ENCODE assay signal across 15 cellular contexts in genomic region chr14:104389326-104390220, GRCh38.
DNase-seq lines count a peak whose midpoint lies in the region; ATAC-seq, FAIRE-seq and TF ChIP-seq lines count a peak whose summit lies in the region.
"Had no signal": no experiment of that assay in that cellular context is flagged by ENCODE, and none has a peak within 500 bp of the region (broad histone marks: within the 10 kb centered on the region; RNA-seq: fewer than 3 reads in every experiment).

No MANE protein-coding gene starts in this region.

- peaks cover 23% of the 10 kb centered on the region for H3K4me1 Mint-ChIP-seq in activated CD4-positive, alpha-beta T cell treated with anti-CD3 and anti-CD28 coated beads, Interleukin-2, amount 10 ng/mL, durations not matched to agents 24 days and 14 days
- H3K4me1 Mint-ChIP-seq in T-cell (peaks cover 53 to 67% (median 54%) of the 10 kb centered on the region in 3 donors), progenitor cell of endocrine pancreas (ENCODE audit: low read depth) (no peaks in the 10 kb centered on the region)
- H3K4me1 Mint-ChIP-seq in activated naive CD8-positive, alpha-beta T cell treated with anti-CD3 and anti-CD28 coated beads, Interleukin-2, amount 10 ng/mL, durations not matched to agents 7 days and 5 days, result peaks cover 31% of the 10 kb centered on the region

- H3K27me3 Mint-ChIP-seq in activated CD4-positive, alpha-beta T cell treated with anti-CD3 and anti-CD28 coated beads, Interleukin-2, amount 10 ng/mL, durations not matched to agents 24 days and 14 days, result no peaks in the 10 kb centered on the region
- no peaks in the 10 kb centered on the region for H3K27me3 Mint-ChIP-seq in T-cell
- peaks cover 1% of the 10 kb centered on the region for H3K27me3 Mint-ChIP-seq in activated naive CD8-positive, alpha-beta T cell treated with anti-CD3 and anti-CD28 coated beads, Interleukin-2, amount 10 ng/mL, durations not matched to agents 7 days and 5 days
- H3K27me3 Mint-ChIP-seq in progenitor cell of endocrine pancreas, result peaks cover 26% of the 10 kb centered on the region

- CTCF ChIA-PET in T-cell (lab: Charles Lee), result no interaction called here

- no peaks in the 10 kb centered on the region for H3K9me3 Mint-ChIP-seq in activated CD4-positive, alpha-beta T cell treated with anti-CD3 and anti-CD28 coated beads, Interleukin-2, amount 10 ng/mL, durations not matched to agents 24 days and 14 days
- no peaks in the 10 kb centered on the region for H3K9me3 Mint-ChIP-seq in T-cell
- no peaks in the 10 kb centered on the region for H3K9me3 Mint-ChIP-seq in activated naive CD8-positive, alpha-beta T cell treated with anti-CD3 and anti-CD28 coated beads, Interleukin-2, amount 10 ng/mL, durations not matched to agents 7 days and 5 days
- H3K9me3 Mint-ChIP-seq in progenitor cell of endocrine pancreas (ENCODE audit: low read depth), result no peaks in the 10 kb centered on the region

- peak overlapping the region; percentile 47 for H3K27ac Mint-ChIP-seq in activated CD4-positive, alpha-beta T cell treated with anti-CD3 and anti-CD28 coated beads, Interleukin-2, amount 10 ng/mL, durations not matched to agents 24 days and 14 days
- H3K27ac Mint-ChIP-seq in T-cell, result peak overlapping the region; percentile 89 to 93
- peak overlapping the region; percentile 75 for H3K27ac Mint-ChIP-seq in activated naive CD8-positive, alpha-beta T cell treated with anti-CD3 and anti-CD28 coated beads, Interleukin-2, amount 10 ng/mL, durations not matched to agents 7 days and 5 days
- no peak overlapping the region for H3K27ac Mint-ChIP-seq in progenitor cell of endocrine pancreas

- no peaks in the 10 kb centered on the region for H3K36me3 Mint-ChIP-seq in activated CD4-positive, alpha-beta T cell treated with anti-CD3 and anti-CD28 coated beads, Interleukin-2, amount 10 ng/mL, durations not matched to agents 24 days and 14 days (ENCODE audit: low read depth)
- H3K36me3 Mint-ChIP-seq in T-cell (no peaks in the 10 kb centered on the region), progenitor cell of endocrine pancreas (ENCODE audit: insufficient read depth) (no peaks in the 10 kb centered on the region)
- no peaks in the 10 kb centered on the region for H3K36me3 Mint-ChIP-seq in activated naive CD8-positive, alpha-beta T cell treated with anti-CD3 and anti-CD28 coated beads, Interleukin-2, amount 10 ng/mL, durations not matched to agents 7 days and 5 days

- FAIRE-seq in frontal cortex (lab: Jason Lieb, UNC), result no peak
- FAIRE-seq: A549, bronchial epithelial cell had no signal

- intact Hi-C loops in activated CD4-positive, alpha-beta T cell treated with anti-CD3 and anti-CD28 coated beads, Interleukin-2, amount 10 ng/mL, durations not matched to agents 24 days and 14 days (cut with micrococcal nuclease), result no loop called here

- H3K4me3 Mint-ChIP-seq in activated CD4-positive, alpha-beta T cell treated with anti-CD3 and anti-CD28 coated beads, Interleukin-2, amount 10 ng/mL, durations not matched to agents 24 days and 14 days, result peak overlapping the region; percentile 15
- peak overlapping the region; percentile 7 to 75 (median 53) for H3K4me3 Mint-ChIP-seq in T-cell
- peak overlapping the region; percentile 34 for H3K4me3 Mint-ChIP-seq in activated naive CD8-positive, alpha-beta T cell treated with anti-CD3 and anti-CD28 coated beads, Interleukin-2, amount 10 ng/mL, durations not matched to agents 7 days and 5 days
- no peak overlapping the region for H3K4me3 Mint-ChIP-seq in progenitor cell of endocrine pancreas (ENCODE audit: low read depth)

- ATAC-seq in T-cell (replicated peaks in 1 of 4) (peak; percentile 27 to 82 (median 34)), HG03432 (IDR thresholded peaks at IDR 0.05; ENCODE audit: unreplicated experiment) (no peak), HG03135 (IDR thresholded peaks at IDR 0.05; ENCODE audit: unreplicated experiment) (no peak)
- peak; percentile 52 for ATAC-seq in activated naive CD8-positive, alpha-beta T cell treated with anti-CD3 and anti-CD28 coated beads, Interleukin-2, amount 10 ng/mL, durations not matched to agents 7 days and 5 days (ENCODE audit: low read depth)
- ATAC-seq: A549, HCT116 had no signal

- peak; percentile 67 for DNase-seq in activated CD4-positive, alpha-beta T cell treated with anti-CD3 and anti-CD28 coated beads, Interleukin-2, amount 10 ng/mL, durations not matched to agents 24 days and 14 days
- DNase-seq in activated CD4-positive, alpha-beta T cell treated with anti-CD3 and anti-CD28 coated beads, Interleukin-2, amount 50 U/mL, for 48 hours, result no peak
- DNase-seq in T-cell, result peak in 33 of 34 experiments; percentile 20 to 79 (median 60)
- peak; percentile 52 for DNase-seq in activated naive CD8-positive, alpha-beta T cell treated with anti-CD3 and anti-CD28 coated beads, Interleukin-2, amount 10 ng/mL, durations not matched to agents 7 days and 5 days
- peak; percentile 8 for DNase-seq in progenitor cell of endocrine pancreas (ENCODE audit: low spot score, unreplicated experiment)
- DNase-seq in frontal cortex (ENCODE audit: low spot score in 2 of 2), result no peak
- DNase-seq: DMS53; NCI-H187 treated with DMSO at 0.1 percent for 48 hours; NK-92 treated with Interleukin-12 subunit alpha and Interleukin-12 subunit beta, amount 100 ng/mL, for 24 hours; trophoblast cell had no signal

- no peak for TF ChIP-seq CTCF in progenitor cell of endocrine pancreas (IDR thresholded peaks at IDR 0.05; ENCODE audit: unreplicated experiment)

- POLR2A ChIA-PET in T-cell (lab: Charles Lee), result no interaction called here
- POLR2A ChIA-PET in activated naive CD8-positive, alpha-beta T cell treated with anti-CD3 and anti-CD28 coated beads, Interleukin-2, amount 10 ng/mL, durations not matched to agents 7 days and 5 days (lab: Charles Lee), result no interaction called here

Comparison
In these comparisons a context has a peak if more than half of its experiments do, and no peak if none do; other contexts are left out.
1. DNase-seq: peak in activated CD4-positive, alpha-beta T cell treated with anti-CD3 and anti-CD28 coated beads, Interleukin-2, amount 10 ng/mL, durations not matched to agents 24 days and 14 days (single experiment), T-cell (33 of 34), activated naive CD8-positive, alpha-beta T cell treated with anti-CD3 and anti-CD28 coated beads, Interleukin-2, amount 10 ng/mL, durations not matched to agents 7 days and 5 days (single experiment) and progenitor cell of endocrine pancreas (single experiment); none in activated CD4-positive, alpha-beta T cell treated with anti-CD3 and anti-CD28 coated beads, Interleukin-2, amount 50 U/mL, for 48 hours (0 of 2) and frontal cortex (0 of 2).
2. ATAC-seq: peak in T-cell (4 of 4) and activated naive CD8-positive, alpha-beta T cell treated with anti-CD3 and anti-CD28 coated beads, Interleukin-2, amount 10 ng/mL, durations not matched to agents 7 days and 5 days (single experiment); none in HG03432 (single experiment) and HG03135 (single experiment).